In genomic region chr10:26574783-26575182, GRCh38 we compare ENCODE assay signal across 8 cellular contexts.
DNase-seq lines count a peak whose midpoint lies in the region; ATAC-seq lines count a peak whose summit lies in the region.
"Had no signal": no experiment of that assay in that cellular context is flagged by ENCODE, and none has a peak within 500 bp of the region (broad histone marks: within the 10 kb centered on the region; RNA-seq: fewer than 3 reads in every experiment).

No MANE protein-coding gene starts in this region.

- no peaks in the 10 kb centered on the region for H3K4me1 ChIP-seq in Karpas-422 (ENCODE audit: low read length)

- H3K9me3 ChIP-seq in Karpas-422 (ENCODE audit: low read length), result peaks cover 4% of the 10 kb centered on the region; the same call in 1 of the 2 replicates

- H3K4me1 Mint-ChIP-seq in naive thymus-derived CD8-positive, alpha-beta T cell, result peaks cover 4 to 25% (median 8%) of the 10 kb centered on the region in 4 donors

- ATAC-seq in GM18868 (IDR thresholded peaks at IDR 0.05; ENCODE audit: unreplicated experiment) (peak; percentile 82), HG02610 (IDR thresholded peaks at IDR 0.05; ENCODE audit: unreplicated experiment) (peak; percentile 80)
- ATAC-seq in naive thymus-derived CD8-positive, alpha-beta T cell, result no peak

- peak overlapping the region in 6 of 10 donors; percentile 7 to 75 (median 48) for H3K27ac Mint-ChIP-seq in naive thymus-derived CD8-positive, alpha-beta T cell

- no peaks in the 10 kb centered on the region; the same call in 1 of the 2 replicates for H3K79me2 ChIP-seq in Karpas-422 (ENCODE audit: low read length)

- DNase-seq in Karpas-422 (peak; percentile 59), NCI-H2081 (lab: John Stamatoyannopoulos, UW) (no peak), COLO668 (lab: John Stamatoyannopoulos, UW; ENCODE audit: unreplicated experiment) (no peak), putamen (ENCODE audit: low spot score) (no peak)
- no peak for DNase-seq in naive thymus-derived CD8-positive, alpha-beta T cell
- DNase-seq: activated T-cell treated with anti-CD3 and anti-CD28 coated beads, Interleukin-2, amount 50 U/mL, for 48 hours had no signal

- H3K27me3 Mint-ChIP-seq in naive thymus-derived CD8-positive, alpha-beta T cell, result no peaks in the 10 kb centered on the region

- no peaks in the 10 kb centered on the region for H3K9me2 ChIP-seq in Karpas-422 (replicated peaks; ENCODE audit: insufficient read depth, low read length)

- H3K36me3 ChIP-seq in Karpas-422 (ENCODE audit: insufficient read depth, low read length), result peaks cover 32% of the 10 kb centered on the region

- no peak overlapping the region for H3K4me2 ChIP-seq in Karpas-422 (ENCODE audit: low read depth, low read length, poor library complexity, severe bottlenecking)

- H3K27me3 ChIP-seq in Karpas-422 (ENCODE audit: low read length), result no peaks in the 10 kb centered on the region

- POLR2A ChIA-PET in naive thymus-derived CD8-positive, alpha-beta T cell (lab: Charles Lee), result no interaction called here

- H3K36me3 Mint-ChIP-seq in naive thymus-derived CD8-positive, alpha-beta T cell, result peaks cover 44 to 59% (median 51%) of the 10 kb centered on the region in 3 donors

- no peak overlapping the region for H3K27ac ChIP-seq in Karpas-422 (ENCODE audit: low read length)

- H3K9me3 Mint-ChIP-seq in naive thymus-derived CD8-positive, alpha-beta T cell, result peaks cover 4 to 34% (median 20%) of the 10 kb centered on the region in 9 donors

- H2AFZ ChIP-seq in Karpas-422 (ENCODE audit: low read length), result no peak overlapping the region

- H3K4me3 ChIP-seq in Karpas-422 (ENCODE audit: low read length), result no peak overlapping the region

- H4K20me1 ChIP-seq in Karpas-422 (ENCODE audit: insufficient read depth, low read depth, low read length), result no peaks in the 10 kb centered on the region

- H3K9ac ChIP-seq in Karpas-422 (ENCODE audit: low read length), result no peak overlapping the region

- H3K4me3 Mint-ChIP-seq in naive thymus-derived CD8-positive, alpha-beta T cell, result peak overlapping the region in 1 of 10 donors; percentile 21

Comparison
In these comparisons a context has a peak if more than half of its experiments do, and no peak if none do; other contexts are left out.
1. ATAC-seq: peak in GM18868 (single experiment) and HG02610 (single experiment); none in naive thymus-derived CD8-positive, alpha-beta T cell (0 of 2).